ENCODE assay signal across 13 cellular contexts in the genomic region with DNA sequence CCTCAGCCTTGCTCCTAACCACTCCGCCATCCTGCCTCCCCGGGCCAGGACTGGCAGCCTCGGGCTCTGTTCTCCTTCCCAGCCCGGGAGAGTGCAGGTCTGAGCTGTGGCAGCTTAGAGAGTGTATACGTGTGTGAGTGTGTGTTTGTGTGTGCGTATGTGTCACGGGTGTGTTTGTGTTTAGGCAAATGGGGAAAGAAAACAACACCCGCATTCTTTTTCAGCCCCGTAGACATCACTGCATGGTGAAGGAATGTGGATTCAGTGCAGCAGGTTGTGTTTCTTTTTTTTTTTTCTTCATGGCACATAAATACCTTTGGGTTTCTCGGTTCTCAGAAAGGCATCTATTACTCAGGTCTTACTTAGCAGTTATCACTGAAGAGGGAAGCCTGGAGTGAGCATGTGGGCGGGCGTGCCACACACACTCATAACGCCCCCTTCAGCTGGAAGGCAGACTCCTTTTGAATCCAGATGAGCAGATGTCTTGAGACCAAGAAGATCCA. TPM values are rescaled to one million over a fixed set of nuclear protein-coding genes. Genes with fewer than 3 reads are reported as not detected.
DNase-seq lines count a peak whose midpoint lies in the region; ATAC-seq and TF ChIP-seq lines count a peak whose summit lies in the region.
"Had no signal": no experiment of that assay in that cellular context is flagged by ENCODE, and none has a peak within 500 bp of the region (broad histone marks: within the 10 kb centered on the region; RNA-seq: fewer than 3 reads in every experiment).

No MANE protein-coding gene starts in this region.

- no peak overlapping the region for H3K27ac Mint-ChIP-seq in activated CD4-positive, alpha-beta T cell treated with anti-CD3 and anti-CD28 coated beads for 36 hours

- no peak for ATAC-seq in activated CD4-positive, alpha-beta T cell treated with anti-CD3 and anti-CD28 coated beads for 36 hours
- no peak for ATAC-seq in mucosa of descending colon
- ATAC-seq: GM12878, heart right ventricle had no signal

- no peaks in the 10 kb centered on the region for H3K27me3 Mint-ChIP-seq in activated CD4-positive, alpha-beta T cell treated with anti-CD3 and anti-CD28 coated beads for 36 hours

- peaks cover 5% of the 10 kb centered on the region for H3K4me1 Mint-ChIP-seq in activated CD4-positive, alpha-beta T cell treated with anti-CD3 and anti-CD28 coated beads for 36 hours

- H3K27me3 ChIP-seq in SJSA1 (replicated peaks), result no peaks in the 10 kb centered on the region

- H3K4me3 ChIP-seq in SJSA1, result no peak overlapping the region
- no peak overlapping the region for H3K4me3 ChIP-seq in fibroblast of the aortic adventitia (ENCODE audit: low read depth, low read length)
- H3K4me3 ChIP-seq in mucosa of descending colon, result no peak overlapping the region
- H3K4me3 ChIP-seq: GM12878, heart right ventricle had no signal

- H3K4me3 Mint-ChIP-seq in activated CD4-positive, alpha-beta T cell treated with anti-CD3 and anti-CD28 coated beads for 36 hours, result no peak overlapping the region

- H3K9me3 ChIP-seq in SJSA1 (replicated peaks) (no peaks in the 10 kb centered on the region), mucosa of descending colon (no peaks in the 10 kb centered on the region)
- H3K9me3 ChIP-seq: heart right ventricle had no signal

- CTCF ChIA-PET in activated CD4-positive, alpha-beta T cell treated with anti-CD3 and anti-CD28 coated beads for 36 hours (lab: Charles Lee), result no interaction called here

- H3K27ac ChIP-seq in SJSA1, result peak overlapping the region; percentile 78
- H3K27ac ChIP-seq: heart right ventricle, parathyroid adenoma had no signal

- POLR2A ChIA-PET in activated CD4-positive, alpha-beta T cell treated with anti-CD3 and anti-CD28 coated beads for 36 hours (lab: Charles Lee), result no interaction called here

- H3K36me3 ChIP-seq in SJSA1 (peaks cover 7% of the 10 kb centered on the region; the same call in 1 of the 2 replicates), mucosa of descending colon (ENCODE audit: low read depth) (no peaks in the 10 kb centered on the region)
- H3K36me3 ChIP-seq: heart right ventricle had no signal

- H3K9me3 Mint-ChIP-seq in activated CD4-positive, alpha-beta T cell treated with anti-CD3 and anti-CD28 coated beads for 36 hours (ENCODE audit: low read depth), result no peaks in the 10 kb centered on the region

- DNase-seq in activated CD4-positive, alpha-beta T cell treated with anti-CD3 and anti-CD28 coated beads for 36 hours, result peak; percentile 14
- no peak for DNase-seq in activated CD4-positive, alpha-beta T cell treated with anti-CD3 and anti-CD28 coated beads for 4 hours
- DNase-seq in SJSA1 (ENCODE audit: low read depth in 1 of 2, low spot score in 2 of 2) (peak; percentile 87 to 92), fibroblast of the aortic adventitia (ENCODE audit: low read depth) (peak; percentile 80), superior temporal gyrus (ENCODE audit: extremely low spot score) (peak; percentile 29), SHP77 treated with DMSO at 0.1 percent for 48 hours (lab: John Stamatoyannopoulos, UW) (no peak), mucosa of descending colon (no peak)
- DNase-seq in central memory CD4-positive, alpha-beta T cell, result no peak
- DNase-seq: activated naive CD4-positive, alpha-beta T cell treated with anti-CD3 and anti-CD28 coated beads, Interleukin-2, amount 50 U/mL, for 16 hours; T-helper 2 cell had no signal

- H3K4me1 ChIP-seq in SJSA1 (replicated peaks) (peaks cover 73% of the 10 kb centered on the region), mucosa of descending colon (ENCODE audit: low read depth) (no peaks in the 10 kb centered on the region)
- H3K4me1 ChIP-seq: parathyroid adenoma had no signal

- H3K36me3 Mint-ChIP-seq in activated CD4-positive, alpha-beta T cell treated with anti-CD3 and anti-CD28 coated beads for 36 hours (ENCODE audit: low read depth), result no peaks in the 10 kb centered on the region

- peak; percentile 26 for TF ChIP-seq CTCF in fibroblast of the aortic adventitia (IDR thresholded peaks at IDR 0.05; ENCODE audit: insufficient read depth, low read length)
- no peak for TF ChIP-seq CTCF in mucosa of descending colon (IDR thresholded peaks at IDR 0.05)

- intact Hi-C loops in activated CD4-positive, alpha-beta T cell treated with anti-CD3 and anti-CD28 coated beads for 36 hours (cut with DNase I, micrococcal nuclease), result no loop called here
- intact Hi-C loops in mucosa of descending colon (cut with DNase I, micrococcal nuclease), result no loop called here

RNA-seq across cellular contexts. Expression of a gene that starts 44.2 kb away (rescaled TPM):
- total RNA-seq in activated CD4-positive, alpha-beta T cell treated with anti-CD3 and anti-CD28 coated beads for 36 hours, result not detected
- total RNA-seq in SJSA1 (2014; rRNA removed; shearing (Covaris generic)), result 8.8 and 20.0 TPM in 2 replicates
- total RNA-seq in fibroblast of the aortic adventitia (ENCODE audit: low replicate concordance) (1.9 and 5.3 TPM in 2 replicates), mucosa of descending colon (1 to 10 TPM; 1.0 to 7.3 (median 1.3) TPM)
- total RNA-seq: GM12878 had no signal

Comparison
In these comparisons a context has a peak if more than half of its experiments do, and no peak if none do; other contexts are left out.
1. DNase-seq: peak in activated CD4-positive, alpha-beta T cell treated with anti-CD3 and anti-CD28 coated beads for 36 hours (single experiment), SJSA1 (2 of 2), fibroblast of the aortic adventitia (single experiment) and superior temporal gyrus (single experiment); none in activated CD4-positive, alpha-beta T cell treated with anti-CD3 and anti-CD28 coated beads for 4 hours (0 of 2), SHP77 treated with DMSO at 0.1 percent for 48 hours (single experiment), central memory CD4-positive, alpha-beta T cell (single experiment) and mucosa of descending colon (0 of 3).